ENCODE assay signal across 8 cellular contexts in genomic region chr20:3276400-3277015, GRCh38. TPM values are rescaled to one million over a fixed set of nuclear protein-coding genes. Genes with fewer than 3 reads are reported as not detected.
DNase-seq lines count a peak whose midpoint lies in the region; ATAC-seq and TF ChIP-seq lines count a peak whose summit lies in the region.

No MANE protein-coding gene starts in this region.

- H3K27me3 ChIP-seq in stomach = no peaks in the 10 kb centered on the region

- no peak for TF ChIP-seq POLR2A in stomach (IDR thresholded peaks at IDR 0.05)

- H3K9me3 ChIP-seq in T-helper 17 cell (ENCODE audit: control insufficient read depth, low read length, poor library complexity, severe bottlenecking) (no peaks in the 10 kb centered on the region), stomach (no peaks in the 10 kb centered on the region)

- intact Hi-C loops in stomach (cut with DNase I; ENCODE audit: low total_unique reads) = no loop called here

- H3K36me3 Mint-ChIP-seq in glutamatergic neuron (ENCODE audit: unreplicated experiment) = peaks cover 12% of the 10 kb centered on the region
- H3K36me3 Mint-ChIP-seq in T-helper 17 cell (ENCODE audit: low read depth) = peaks cover 12% of the 10 kb centered on the region
- H3K36me3 Mint-ChIP-seq in activated T-cell treated with anti-CD3 and anti-CD28 coated beads, Interleukin-2, amount 50 U/mL, for 24 hours (ENCODE audit: low read depth) = peaks cover 11% of the 10 kb centered on the region

- H3K4me3 ChIP-seq in stomach = no peak overlapping the region

- no peak for TF ChIP-seq EP300 in stomach (IDR thresholded peaks at IDR 0.05)

- peak; percentile 49 for DNase-seq in AG20443 (ENCODE audit: low spot score)
- peak; percentile 7 for DNase-seq in HCEC 1CT
- DNase-seq in RKO (ENCODE audit: low spot score) = peak; percentile 56
- no peak for DNase-seq in glutamatergic neuron
- DNase-seq in T-helper 17 cell = no peak
- DNase-seq in NCI-H187 (lab: John Stamatoyannopoulos, UW) = no peak
- DNase-seq in stomach = no peak
- no peak for DNase-seq in activated T-cell treated with anti-CD3 and anti-CD28 coated beads, Interleukin-2, amount 50 U/mL, for 24 hours

- peaks cover 8% of the 10 kb centered on the region for H3K9me3 Mint-ChIP-seq in glutamatergic neuron (ENCODE audit: unreplicated experiment)
- no peaks in the 10 kb centered on the region for H3K9me3 Mint-ChIP-seq in activated T-cell treated with anti-CD3 and anti-CD28 coated beads, Interleukin-2, amount 50 U/mL, for 24 hours

- H3K4me1 ChIP-seq in stomach = no peaks in the 10 kb centered on the region

- peak overlapping the region; percentile 38 for H3K27ac Mint-ChIP-seq in glutamatergic neuron (ENCODE audit: unreplicated experiment)
- no peak overlapping the region for H3K27ac Mint-ChIP-seq in T-helper 17 cell
- H3K27ac Mint-ChIP-seq in activated T-cell treated with anti-CD3 and anti-CD28 coated beads, Interleukin-2, amount 50 U/mL, for 24 hours = no peak overlapping the region

- TF ChIP-seq CTCF in glutamatergic neuron (IDR thresholded peaks at IDR 0.05; ENCODE audit: partially characterized antibody, unreplicated experiment) (no peak), stomach (IDR thresholded peaks at IDR 0.05) (no peak)

- 38 to 55% (median 46%) methylated on average over 1 of the region's 1 CpG for WGBS in stomach, 5 donors

- no peak for ATAC-seq in T-helper 17 cell

- H3K27ac ChIP-seq in stomach = no peak overlapping the region

- H3K36me3 ChIP-seq in stomach = peaks cover 57 to 100% (median 96%) of the 10 kb centered on the region in 4 donors

- no peak overlapping the region for H3K4me3 Mint-ChIP-seq in glutamatergic neuron (ENCODE audit: unreplicated experiment)
- H3K4me3 Mint-ChIP-seq in T-helper 17 cell = no peak overlapping the region
- no peak overlapping the region for H3K4me3 Mint-ChIP-seq in activated T-cell treated with anti-CD3 and anti-CD28 coated beads, Interleukin-2, amount 50 U/mL, for 24 hours

- H3K4me1 Mint-ChIP-seq in glutamatergic neuron (ENCODE audit: low read depth, unreplicated experiment) (peaks cover 12% of the 10 kb centered on the region), T-helper 17 cell (peaks cover 3% of the 10 kb centered on the region)
- peaks cover under 1% of the 10 kb centered on the region for H3K4me1 Mint-ChIP-seq in activated T-cell treated with anti-CD3 and anti-CD28 coated beads, Interleukin-2, amount 50 U/mL, for 24 hours (ENCODE audit: low read depth)

- H3K27me3 Mint-ChIP-seq in glutamatergic neuron (ENCODE audit: unreplicated experiment) (peaks cover 5% of the 10 kb centered on the region), T-helper 17 cell (no peaks in the 10 kb centered on the region)
- no peaks in the 10 kb centered on the region for H3K27me3 Mint-ChIP-seq in activated T-cell treated with anti-CD3 and anti-CD28 coated beads, Interleukin-2, amount 50 U/mL, for 24 hours

RNA-seq across cellular contexts. Expression of gene SLC4A11, which starts 37.5 kb away (rescaled TPM):
- total RNA-seq in glutamatergic neuron (ENCODE audit: unreplicated experiment) = 27.2 TPM
- 1 to 10 TPM in 1 of 2 donors, under 1 TPM in 1; 0.37 to 1.3 TPM for total RNA-seq in T-helper 17 cell
- 10 to 100 TPM in 1 of 5 donors, 1 to 10 TPM in 2, under 1 TPM in 1, not detected in 1; 0.37 to 22.3 (median 7.8) TPM for total RNA-seq in stomach
- polyA plus RNA-seq in stomach = 10 to 100 TPM in 1 of 3 donors, under 1 TPM in 2; 0.46 to 11.2 (median 0.87) TPM

Comparison
In these comparisons a context has a peak if more than half of its experiments do, and no peak if none do; other contexts are left out.
1. DNase-seq: peak in AG20443 (single experiment), HCEC 1CT (single experiment) and RKO (single experiment); none in glutamatergic neuron (single experiment), T-helper 17 cell (0 of 3), NCI-H187 (0 of 2), stomach (single experiment) and activated T-cell treated with anti-CD3 and anti-CD28 coated beads, Interleukin-2, amount 50 U/mL, for 24 hours (single experiment).